ENCODE assay signal across 13 cellular contexts in genomic region chr5:177335043-177335700, GRCh38. TPM values are rescaled to one million over a fixed set of nuclear protein-coding genes. Genes with fewer than 3 reads are reported as not detected.
A peak's percentile ranks its signal among the peaks of the same experiment; 100 is the strongest.
DNase-seq lines count a peak whose midpoint lies in the region; ATAC-seq lines count a peak whose summit lies in the region.
"Had no signal": no experiment of that assay in that cellular context is flagged by ENCODE, and none has a peak within 500 bp of the region (broad histone marks: within the 10 kb centered on the region; RNA-seq: fewer than 3 reads in every experiment).

No MANE protein-coding gene starts in this region.

- ATAC-seq in Right ventricle myocardium inferior (peak; percentile 76), right cardiac atrium (peak; percentile 44 to 60), GM19023 (IDR thresholded peaks at IDR 0.05; ENCODE audit: unreplicated experiment) (no peak)

- WGBS in right cardiac atrium = 77% methylated on average over 16 of the region's 16 CpGs

- peak; percentile 42 for DNase-seq in Right ventricle myocardium inferior (ENCODE audit: missing footprints)
- peak in 2 of 3 donors; percentile 69 to 71 for DNase-seq in right cardiac atrium
- no peak for DNase-seq in NAMALWA (ENCODE audit: low spot score)
- DNase-seq in GDM1 (lab: John Stamatoyannopoulos, UW) = no peak
- DNase-seq: C1 segment of cervical spinal cord, DND-41, GOT3, NCI-H1092, NCI-H226, NCI-H526 had no signal

- H3K27me3 ChIP-seq in BLaER1 treated with 17β-estradiol and CSF1 and Interleukin-3, amounts not matched to agents 10 nM and 100 nM = no peaks in the 10 kb centered on the region
- H3K27me3 ChIP-seq in right cardiac atrium (ENCODE audit: control insufficient read depth, insufficient read depth) (no peaks in the 10 kb centered on the region), skeletal muscle tissue (ENCODE audit: control insufficient read depth in 3 of 3, insufficient read depth in 3 of 3, low read length in 3 of 3) (no peaks in the 10 kb centered on the region)

- peaks cover 22 to 100% (median 77%) of the 10 kb centered on the region in 11 experiments; a peak in 21 of 22 replicates for H4K20me1 ChIP-seq in BLaER1 treated with 17β-estradiol and CSF1 and Interleukin-3, amounts not matched to agents 10 nM and 100 nM

- H3K36me3 ChIP-seq in BLaER1 treated with 17β-estradiol and CSF1 and Interleukin-3, amounts not matched to agents 10 nM and 100 nM = peaks cover 45 to 93% (median 70%) of the 10 kb centered on the region in 11 experiments
- H3K36me3 ChIP-seq in skeletal muscle tissue (ENCODE audit: control insufficient read depth in 3 of 3, insufficient read depth in 3 of 3, low read length in 3 of 3) = peaks cover 68 to 84% (median 71%) of the 10 kb centered on the region in 3 donors

- peak overlapping the region in 8 of 11 experiments; percentile 55 to 83 (median 76); a peak in 14 of 22 replicates for H3K9ac ChIP-seq in BLaER1 treated with 17β-estradiol and CSF1 and Interleukin-3, amounts not matched to agents 10 nM and 100 nM
- H3K9ac ChIP-seq in skeletal muscle tissue (ENCODE audit: low read depth in 1 of 3, low read length in 3 of 3) = peak overlapping the region in 2 of 3 donors; percentile 10 to 25

- H3K27ac ChIP-seq in BLaER1 treated with 17β-estradiol and CSF1 and Interleukin-3, amounts not matched to agents 10 nM and 100 nM = peak overlapping the region in 8 of 11 experiments; percentile 75 to 92 (median 84); a peak in 15 of 22 replicates
- H3K27ac ChIP-seq in right cardiac atrium (ENCODE audit: low read length) = no peak overlapping the region
- no peak overlapping the region for H3K27ac ChIP-seq in skeletal muscle tissue (ENCODE audit: low read depth, low read length)

- peak overlapping the region in 1 of 10 experiments; percentile 29; a peak in 3 of 20 replicates for H3K4me3 ChIP-seq in BLaER1 treated with 17β-estradiol and CSF1 and Interleukin-3, amounts not matched to agents 10 nM and 100 nM
- H3K4me3 ChIP-seq in right cardiac atrium (ENCODE audit: low read length) (no peak overlapping the region), skeletal muscle tissue (ENCODE audit: low read length in 3 of 3) (no peak overlapping the region)

- intact Hi-C loops in Right ventricle myocardium inferior (cut with DNase I) (no loop called here), right cardiac atrium (cut with DNase I) (no loop called here)

- peak overlapping the region; percentile 58 to 98 (median 90) for H3K4me2 ChIP-seq in BLaER1 treated with 17β-estradiol and CSF1 and Interleukin-3, amounts not matched to agents 10 nM and 100 nM

- H3K9me3 ChIP-seq in BLaER1 treated with 17β-estradiol and CSF1 and Interleukin-3, amounts not matched to agents 10 nM and 100 nM (replicated peaks in 1 of 11) = no peaks in the 10 kb centered on the region
- H3K9me3 ChIP-seq in right cardiac atrium (ENCODE audit: control insufficient read depth, low read length) (no peaks in the 10 kb centered on the region), skeletal muscle tissue (ENCODE audit: control insufficient read depth in 3 of 3, low read length in 3 of 3) (no peaks in the 10 kb centered on the region)

- H3K4me1 ChIP-seq in BLaER1 treated with 17β-estradiol and CSF1 and Interleukin-3, amounts not matched to agents 10 nM and 100 nM = peaks cover 81 to 100% (median 100%) of the 10 kb centered on the region in 10 experiments
- H3K4me1 ChIP-seq in right cardiac atrium (ENCODE audit: control insufficient read depth, insufficient read depth, low read length) = no peaks in the 10 kb centered on the region
- peaks cover 0 to 14% (median 11%) of the 10 kb centered on the region in 3 donors for H3K4me1 ChIP-seq in skeletal muscle tissue (ENCODE audit: control insufficient read depth in 3 of 3, insufficient read depth in 3 of 3, low read length in 3 of 3)

RNA-seq across cellular contexts. Expression of gene LMAN2, which starts 16.3 kb away (rescaled TPM):
- total RNA-seq in Right ventricle myocardium inferior (72.3 TPM), right cardiac atrium (10 to 100 TPM; 59.0 to 74.3 (median 68.8) TPM), skeletal muscle tissue (124 TPM)
- 109 TPM for polyA plus RNA-seq in right cardiac atrium

RNA-seq across cellular contexts. Expression of gene RGS14, which starts 22.6 kb away (rescaled TPM):
- total RNA-seq in Right ventricle myocardium inferior (3.9 TPM), right cardiac atrium (1 to 10 TPM; 3.8 to 5.1 (median 4.2) TPM), skeletal muscle tissue (12.5 TPM)
- polyA plus RNA-seq in right cardiac atrium = 4.6 TPM

RNA-seq across cellular contexts. Expression of gene MXD3, which starts 23.5 kb away (rescaled TPM):
- total RNA-seq in Right ventricle myocardium inferior = 2.0 TPM
- total RNA-seq in right cardiac atrium = 1 to 10 TPM; 2.4 to 3.6 (median 2.6) TPM
- polyA plus RNA-seq in right cardiac atrium = 1.7 TPM
- total RNA-seq in skeletal muscle tissue = 5.7 TPM

RNA-seq across cellular contexts. Expression of gene PRELID1, which starts 31.6 kb away (rescaled TPM):
- total RNA-seq in Right ventricle myocardium inferior (34.1 TPM), right cardiac atrium (10 to 100 TPM; 40.4 to 55.7 (median 46.0) TPM), skeletal muscle tissue (39.1 TPM)
- polyA plus RNA-seq in right cardiac atrium = 43.3 TPM

RNA-seq across cellular contexts. Expression of gene RAB24, which starts 31.7 kb away (rescaled TPM):
- total RNA-seq in Right ventricle myocardium inferior (18.9 TPM), right cardiac atrium (10 to 100 TPM; 15.0 to 23.8 (median 20.6) TPM), skeletal muscle tissue (12.0 TPM)
- polyA plus RNA-seq in right cardiac atrium = 28.6 TPM

Comparison
In these comparisons a context has a peak if more than half of its experiments do, and no peak if none do; other contexts are left out.
1. H3K27ac ChIP-seq: peak in BLaER1 treated with 17β-estradiol and CSF1 and Interleukin-3, amounts not matched to agents 10 nM and 100 nM (8 of 11); none in right cardiac atrium (single experiment) and skeletal muscle tissue (single experiment).
2. DNase-seq: peak in Right ventricle myocardium inferior (single experiment) and right cardiac atrium (2 of 3); none in NAMALWA (single experiment) and GDM1 (single experiment).